1 cellular context compared by ENCODE assay signal in genomic region chr11:47355283-47356128, GRCh38.
A peak's percentile ranks its signal among the peaks of the same experiment; 100 is the strongest.
TF ChIP-seq lines count a peak whose summit lies in the region.

No MANE protein-coding gene starts in this region.

TF ChIP-seq in K562, 482 proteins besides CTCF, POLR2A, EP300 and RAD21 (continued from another document and continues in another):
- TF ChIP-seq MGA (IDR thresholded peaks at IDR 0.05) (no peak), E2F3 (CRISPR knock-in tag; IDR thresholded peaks at IDR 0.05) (no peak), MAX (CRISPR knock-in tag; IDR thresholded peaks at IDR 0.05) (peak; percentile 50; the same call in 1 of the 2 replicates), CBFB (CRISPR knock-in tag; IDR thresholded peaks at IDR 0.05) (peak; percentile 98), ZBTB1 (CRISPR knock-in tag; IDR thresholded peaks at IDR 0.05; ENCODE audit: borderline replicate concordance, low read depth) (peak; percentile 27; the same call in 1 of the 2 replicates), MLLT1 (IDR thresholded peaks at IDR 0.05) (peak; percentile 85 to 90), SMC3 (conservative IDR thresholded peaks at IDR 0.05; ENCODE audit: insufficient read depth, low read depth, low read length) (peak; percentile 99), KDM4B (IDR thresholded peaks at IDR 0.05; ENCODE audit: borderline replicate concordance in 2 of 2, low read depth in 1 of 2) (no peak), MAZ (CRISPR knock-in tag; conservative IDR thresholded peaks at IDR 0.05 in 1 of 2, IDR thresholded peaks at IDR 0.05 in 1 of 2) (peak; percentile 52 to 71; a peak in 3 of 4 replicates), CTBP1 (IDR thresholded peaks at IDR 0.05; ENCODE audit: borderline replicate concordance) (peak; percentile 91), TAL1 (IDR thresholded peaks at IDR 0.05) (no peak), HNRNPLL (IDR thresholded peaks at IDR 0.05; ENCODE audit: low read depth, low read length, poor library complexity, severe bottlenecking) (peak; percentile 60), ZNF79 (CRISPR knock-in tag; IDR thresholded peaks at IDR 0.05; ENCODE audit: low read depth) (no peak), ZFP36 (IDR thresholded peaks at IDR 0.05; ENCODE audit: low read depth, low read length, partially characterized antibody) (no peak), ZFP91 (CRISPR knock-in tag; IDR thresholded peaks at IDR 0.05) (no peak), POLR2AphosphoS5 (IDR thresholded peaks at IDR 0.05; ENCODE audit: control insufficient read depth, insufficient read depth, low read depth, low read length) (peak; percentile 28; the same call in 1 of the 2 replicates), GABPB1 (CRISPR knock-in tag; IDR thresholded peaks at IDR 0.05) (peak; percentile 83), ZNF740 (CRISPR knock-in tag; IDR thresholded peaks at IDR 0.05) (peak; percentile 95), ZNF740 (tag; IDR thresholded peaks at IDR 0.05) (no peak), POLR2G (IDR thresholded peaks at IDR 0.05; ENCODE audit: low read depth, low read length) (peak; percentile 50; the same call in 1 of the 2 replicates), CC2D1A (IDR thresholded peaks at IDR 0.05) (peak; percentile 85; the same call in 1 of the 2 replicates), CBX5 (IDR thresholded peaks at IDR 0.05; ENCODE audit: borderline replicate concordance, low read depth) (0 out of 2 replicates have a peak, but pooled peaks have one; percentile 36), TARDBP (IDR thresholded peaks at IDR 0.05) (peak; percentile 81), POLR2B (IDR thresholded peaks at IDR 0.05; ENCODE audit: low read depth, partially characterized antibody) (peak; percentile 25), HCFC1 (IDR thresholded peaks at IDR 0.05; ENCODE audit: low read depth, low read length) (peak; percentile 62), EHMT2 (IDR thresholded peaks at IDR 0.05) (0 out of 2 replicates have a peak, but pooled peaks have one; percentile 29), CCNT2 (IDR thresholded peaks at IDR 0.05; ENCODE audit: borderline replicate concordance, extremely low read depth, insufficient read length, low read depth, low read length) (peak; percentile 34), HDGF (IDR thresholded peaks at IDR 0.05) (peak; percentile 60; the same call in 1 of the 2 replicates)
- TF ChIP-seq, protein P1, sequence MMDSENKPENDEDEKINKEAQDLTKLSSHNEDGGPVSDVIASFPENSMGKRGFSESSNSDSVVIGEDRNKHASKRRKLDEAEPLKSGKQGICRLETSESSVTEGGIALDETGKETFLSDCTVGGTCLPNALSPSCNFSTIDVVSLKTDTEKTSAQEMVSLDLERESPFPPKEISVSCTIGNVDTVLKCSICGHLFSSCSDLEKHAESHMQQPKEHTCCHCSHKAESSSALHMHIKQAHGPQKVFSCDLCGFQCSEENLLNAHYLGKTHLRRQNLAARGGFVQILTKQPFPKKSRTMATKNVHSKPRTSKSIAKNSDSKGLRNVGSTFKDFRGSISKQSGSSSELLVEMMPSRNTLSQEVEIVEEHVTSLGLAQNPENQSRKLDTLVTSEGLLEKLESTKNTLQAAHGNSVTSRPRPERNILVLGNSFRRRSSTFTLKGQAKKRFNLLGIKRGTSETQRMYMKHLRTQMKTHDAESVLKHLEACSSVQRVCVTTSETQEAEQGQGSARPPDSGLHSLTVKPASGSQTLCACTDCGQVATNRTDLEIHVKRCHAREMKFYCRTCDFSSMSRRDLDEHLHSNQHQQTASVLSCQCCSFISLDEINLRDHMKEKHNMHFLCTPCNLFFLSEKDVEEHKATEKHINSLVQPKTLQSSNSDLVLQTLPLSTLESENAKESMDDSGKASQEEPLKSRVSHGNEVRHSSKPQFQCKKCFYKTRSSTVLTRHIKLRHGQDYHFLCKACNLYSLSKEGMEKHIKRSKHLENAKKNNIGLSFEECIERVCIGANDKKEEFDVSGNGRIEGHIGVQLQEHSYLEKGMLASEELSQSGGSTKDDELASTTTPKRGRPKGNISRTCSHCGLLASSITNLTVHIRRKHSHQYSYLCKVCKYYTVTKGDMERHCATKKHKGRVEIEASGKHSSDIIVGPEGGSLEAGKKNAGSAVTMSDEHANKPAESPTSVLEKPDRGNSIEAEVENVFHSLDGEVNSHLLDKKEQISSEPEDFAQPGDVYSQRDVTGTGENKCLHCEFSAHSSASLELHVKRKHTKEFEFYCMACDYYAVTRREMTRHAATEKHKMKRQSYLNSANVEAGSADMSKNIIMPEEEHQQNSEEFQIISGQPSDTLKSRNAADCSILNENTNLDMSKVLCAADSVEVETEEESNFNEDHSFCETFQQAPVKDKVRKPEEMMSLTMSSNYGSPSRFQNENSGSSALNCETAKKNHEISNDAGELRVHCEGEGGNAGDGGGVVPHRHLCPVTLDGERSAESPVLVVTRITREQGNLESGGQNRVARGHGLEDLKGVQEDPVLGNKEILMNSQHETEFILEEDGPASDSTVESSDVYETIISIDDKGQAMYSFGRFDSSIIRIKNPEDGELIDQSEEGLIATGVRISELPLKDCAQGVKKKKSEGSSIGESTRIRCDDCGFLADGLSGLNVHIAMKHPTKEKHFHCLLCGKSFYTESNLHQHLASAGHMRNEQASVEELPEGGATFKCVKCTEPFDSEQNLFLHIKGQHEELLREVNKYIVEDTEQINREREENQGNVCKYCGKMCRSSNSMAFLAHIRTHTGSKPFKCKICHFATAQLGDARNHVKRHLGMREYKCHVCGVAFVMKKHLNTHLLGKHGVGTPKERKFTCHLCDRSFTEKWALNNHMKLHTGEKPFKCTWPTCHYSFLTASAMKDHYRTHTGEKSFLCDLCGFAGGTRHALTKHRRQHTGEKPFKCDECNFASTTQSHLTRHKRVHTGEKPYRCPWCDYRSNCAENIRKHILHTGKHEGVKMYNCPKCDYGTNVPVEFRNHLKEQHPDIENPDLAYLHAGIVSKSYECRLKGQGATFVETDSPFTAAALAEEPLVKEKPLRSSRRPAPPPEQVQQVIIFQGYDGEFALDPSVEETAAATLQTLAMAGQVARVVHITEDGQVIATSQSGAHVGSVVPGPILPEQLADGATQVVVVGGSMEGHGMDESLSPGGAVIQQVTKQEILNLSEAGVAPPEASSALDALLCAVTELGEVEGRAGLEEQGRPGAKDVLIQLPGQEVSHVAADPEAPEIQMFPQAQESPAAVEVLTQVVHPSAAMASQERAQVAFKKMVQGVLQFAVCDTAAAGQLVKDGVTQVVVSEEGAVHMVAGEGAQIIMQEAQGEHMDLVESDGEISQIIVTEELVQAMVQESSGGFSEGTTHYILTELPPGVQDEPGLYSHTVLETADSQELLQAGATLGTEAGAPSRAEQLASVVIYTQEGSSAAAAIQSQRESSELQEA (IDR thresholded peaks at IDR 0.05; ENCODE audit: low read depth) = peak; percentile 89
